Comparison of ENCODE assay signal across 9 cellular contexts in genomic region chr1:241697640-241698018, GRCh38. TPM values are rescaled to one million over a fixed set of nuclear protein-coding genes. Genes with fewer than 3 reads are reported as not detected.
"Had no signal": no experiment of that assay in that cellular context is flagged by ENCODE, and none has a peak within 500 bp of the region (broad histone marks: within the 10 kb centered on the region; RNA-seq: fewer than 3 reads in every experiment).

No MANE protein-coding gene starts in this region.

- DNase-seq: GDM1, GF-D8 had no signal

- ATAC-seq: GM12878 had no signal

- FAIRE-seq: G401.6, GM12878, GM12891, GM12892, GM18507, GM19239 had no signal

- H3K4me3 ChIP-seq: GM12878 had no signal

RNA-seq across cellular contexts. Expression of gene WDR64, which starts 45.5 kb away (rescaled TPM):
- total RNA-seq: G401, GM12878 had no signal
